Comparison of ENCODE assay signal across 31 cellular contexts in the genomic region with DNA sequence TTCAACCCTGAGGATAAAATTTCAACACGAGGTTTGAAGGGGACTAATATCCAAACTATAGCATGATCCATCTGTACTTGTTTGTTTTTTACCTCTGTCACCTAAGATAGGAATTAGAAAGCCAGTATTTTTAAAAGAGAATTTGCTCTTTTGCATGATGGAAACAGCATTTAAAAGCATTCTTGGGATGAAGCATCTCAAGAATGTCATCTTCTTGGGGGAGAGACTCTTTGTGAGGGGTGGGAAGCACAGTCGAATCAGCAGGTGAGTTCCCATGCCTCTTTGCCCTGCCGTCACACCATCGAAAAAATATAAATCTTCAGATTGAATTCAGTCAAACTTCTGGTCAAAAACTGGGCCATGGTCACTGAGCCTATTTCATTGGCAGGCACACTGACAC. TPM values are rescaled to one million over a fixed set of nuclear protein-coding genes. Genes with fewer than 3 reads are reported as not detected.
"Had no signal": no experiment of that assay in that cellular context is flagged by ENCODE, and none has a peak within 500 bp of the region (broad histone marks: within the 10 kb centered on the region; RNA-seq: fewer than 3 reads in every experiment).

No MANE protein-coding gene starts in this region.

- H3K27me3 ChIP-seq: hepatocyte, left lung, neural progenitor cell, neutrophil, right atrium auricular region, right lobe of liver, stomach, testis, thyroid gland, upper lobe of right lung had no signal

- H2AFZ ChIP-seq: hepatocyte, neural progenitor cell, parathyroid adenoma had no signal

- H3K4me3 ChIP-seq: hepatocyte, left lung, lower lobe of right lung, neural progenitor cell, right atrium auricular region, right lobe of liver, stomach, testis, thyroid gland, upper lobe of right lung had no signal

- DNase-seq: immature natural killer cell; kidney; left colon; left lung; lower lobe of right lung; mammary epithelial cell; mesenchymal stem cell; naive B cell; natural killer cell; nephron progenitor cell; occipital lobe; right lobe of liver; stimulated activated CD4-positive, alpha-beta T cell treated with anti-CD3 and anti-CD28 coated beads, Interleukin-12 subunit alpha, Interleukin-12 subunit beta, amount 100 ng/mL, for 4 hours; stimulated activated CD4-positive, alpha-beta T cell treated with anti-CD3 and anti-CD28 coated beads, Interleukin-15, amount 100 ng/mL, for 24 hours; stimulated activated CD4-positive, alpha-beta T cell treated with anti-CD3 and anti-CD28 coated beads, Interleukin-2, amount 100 ng/mL, for 24 hours; stimulated activated CD4-positive, alpha-beta T cell treated with anti-CD3 and anti-CD28 coated beads, Interleukin-4, amount 100 ng/mL, for 1 hour; stimulated activated naive B cell treated with anti-CD40 and anti-IgM and Interleukin-4, amounts not matched to agents 10 μg/mL and 1 μg/mL and 100 μg/mL, for 72 hours; stimulated activated naive CD8-positive, alpha-beta T cell treated with anti-CD3 and anti-CD28 coated beads, Interleukin-15, Interleukin-2, amounts not matched to agents 100 U/mL and 50 U/mL, for 24 hours; stomach; testis; thyroid gland; trophoblast cell; upper lobe of right lung had no signal

- H3K27ac ChIP-seq: hepatocyte, left lung, lower lobe of right lung, neural progenitor cell, neutrophil, parathyroid adenoma, right atrium auricular region, right lobe of liver, stomach, testis, thyroid gland, upper lobe of right lung had no signal

- H3K79me2 ChIP-seq: hepatocyte, parathyroid adenoma had no signal

- H3K9me3 ChIP-seq: left lung, lower lobe of right lung, neutrophil, right atrium auricular region, right lobe of liver, stomach, testis, thyroid gland, upper lobe of right lung had no signal

- H3K4me1 ChIP-seq: left lung, lower lobe of right lung, neural progenitor cell, parathyroid adenoma, right atrium auricular region, right lobe of liver, stomach, testis, thyroid gland, upper lobe of right lung had no signal

- H3K4me2 ChIP-seq: hepatocyte, neural progenitor cell had no signal

- FAIRE-seq: islet of Langerhans, kidney, urothelium cell line had no signal

- H3K9ac ChIP-seq: neural progenitor cell, parathyroid adenoma had no signal

- H3K36me3 ChIP-seq: left lung, lower lobe of right lung, neural progenitor cell, neutrophil, right atrium auricular region, right lobe of liver, stomach, thyroid gland, upper lobe of right lung had no signal

RNA-seq across cellular contexts. Expression of a gene that starts 55.3 kb away (rescaled TPM):
- total RNA-seq: mammary epithelial cell, mononuclear cell, natural killer cell had no signal
- polyA plus RNA-seq: immature natural killer cell, mammary epithelial cell had no signal
